ENCODE assay signal across 21 cellular contexts in the genomic region with DNA sequence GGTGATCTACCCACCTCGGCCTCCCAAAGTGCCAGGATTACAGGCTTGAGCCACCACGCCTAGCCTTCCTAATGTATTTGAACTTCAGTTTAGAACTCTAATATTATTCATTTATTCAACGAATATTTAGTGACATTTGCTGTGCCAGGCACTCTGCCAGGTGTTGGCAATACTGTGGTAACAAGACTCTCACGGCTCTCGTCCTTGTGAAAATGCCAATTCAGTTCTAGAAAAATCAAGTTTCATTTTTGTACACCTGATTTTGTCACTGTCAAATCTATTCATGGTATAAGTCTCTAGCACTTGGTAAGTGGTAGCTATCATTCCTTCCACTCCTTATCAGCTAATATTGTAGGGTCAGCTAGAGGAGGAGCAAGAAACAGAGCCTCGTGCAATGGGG.
"Had no signal": no experiment of that assay in that cellular context is flagged by ENCODE, and none has a peak within 500 bp of the region (broad histone marks: within the 10 kb centered on the region; RNA-seq: fewer than 3 reads in every experiment).

No MANE protein-coding gene starts in this region.

- H3K4me1 Mint-ChIP-seq: mesothelial cell of epicardium had no signal

- H3K27ac Mint-ChIP-seq: mesothelial cell of epicardium; naive thymus-derived CD8-positive, alpha-beta T cell had no signal

- H3K4me3 Mint-ChIP-seq: mesothelial cell of epicardium; naive B cell; naive thymus-derived CD8-positive, alpha-beta T cell had no signal

- DNase-seq: dermis blood vessel endothelial cell; dorsolateral prefrontal cortex; effector CD4-positive, alpha-beta T cell; effector memory CD4-positive, alpha-beta T cell; foreskin fibroblast; foreskin melanocyte; gastrocnemius medialis; glutamatergic neuron; head of caudate nucleus; heart right ventricle; hippocampal formation; left cardiac atrium; left lung; left ventricle myocardium superior; lower lobe of right lung; mesenchymal stem cell; mucosa of descending colon; naive B cell; naive thymus-derived CD8-positive, alpha-beta T cell had no signal

- H3K36me3 ChIP-seq: esophagus muscularis mucosa, gastrocnemius medialis, heart right ventricle, left lung, lower lobe of right lung had no signal

- H3K9me3 Mint-ChIP-seq: mesothelial cell of epicardium; naive B cell; naive thymus-derived CD8-positive, alpha-beta T cell had no signal

- H3K9me3 ChIP-seq: esophagus muscularis mucosa, gastrocnemius medialis, heart right ventricle, left lung, lower lobe of right lung, mucosa of descending colon had no signal

- H3K36me3 Mint-ChIP-seq: mesothelial cell of epicardium; naive B cell; naive thymus-derived CD8-positive, alpha-beta T cell had no signal

- H3K4me1 ChIP-seq: gastrocnemius medialis, left lung, lower lobe of right lung had no signal

- H3K4me3 ChIP-seq: dorsolateral prefrontal cortex, esophagus muscularis mucosa, gastrocnemius medialis, heart right ventricle, left lung, lower lobe of right lung, mucosa of descending colon had no signal

- ATAC-seq: gastrocnemius medialis; heart right ventricle; left cardiac atrium; left lung; left ventricle myocardium superior; lower lobe of right lung; mucosa of descending colon; naive thymus-derived CD8-positive, alpha-beta T cell had no signal

- H3K27ac ChIP-seq: dorsolateral prefrontal cortex, esophagus muscularis mucosa, gastrocnemius medialis, heart right ventricle, left lung, lower lobe of right lung had no signal
